37 cellular contexts compared by ENCODE assay signal in genomic region chr16:56011808-56012478, GRCh38.
"Had no signal": no experiment of that assay in that cellular context is flagged by ENCODE, and none has a peak within 500 bp of the region (broad histone marks: within the 10 kb centered on the region; RNA-seq: fewer than 3 reads in every experiment).

No MANE protein-coding gene starts in this region.

- H3K27ac ChIP-seq: adrenal gland, body of pancreas, brain microvascular endothelial cell, breast epithelium, cardiac muscle cell, VCaP had no signal

- H3K9me3 ChIP-seq: adrenal gland, body of pancreas, breast epithelium had no signal

- ATAC-seq: activated CD4-positive, alpha-beta T cell treated with anti-CD3 and anti-CD28 coated beads for 36 hours; activated CD8-positive, alpha-beta T cell treated with anti-CD3 and anti-CD28 coated beads for 36 hours; activated naive CD4-positive, alpha-beta T cell treated with anti-CD3 and anti-CD28 coated beads, Interleukin-2, amount 50 U/mL, for 72 hours; activated T-cell treated with anti-CD3 and anti-CD28 coated beads, Interleukin-2, amount 50 U/mL, for 4 hours; activated T-cell treated with anti-CD3 and anti-CD28 coated beads, Interleukin-2, amount 50 U/mL, for 72 hours; activated T-helper 17 cell treated with anti-CD3 and anti-CD28 coated beads, Interleukin-2, amount 50 U/mL, for 72 hours; body of pancreas had no signal

- H3K27me3 ChIP-seq: adrenal gland, body of pancreas, brain microvascular endothelial cell, cardiac muscle cell had no signal

- H3K36me3 ChIP-seq: adrenal gland, brain microvascular endothelial cell, breast epithelium, cardiac muscle cell had no signal

- H3K4me1 ChIP-seq: adrenal gland, body of pancreas, breast epithelium had no signal

- DNase-seq: activated B cell treated with CpG ODN at 0.5 μM for 24 hours; activated CD4-positive, alpha-beta memory T cell treated with anti-CD3 and anti-CD28 coated beads for 36 hours; activated CD4-positive, alpha-beta T cell treated with anti-CD3 and anti-CD28 coated beads for 36 hours; activated CD4-positive, alpha-beta T cell treated with anti-CD3 and anti-CD28 coated beads for 48 hours; activated CD4-positive, alpha-beta T cell treated with anti-CD3 and anti-CD28 coated beads, Interleukin-2, amount 50 U/mL, for 1 hour; activated CD4-positive, alpha-beta T cell treated with anti-CD3 and anti-CD28 coated beads, Interleukin-2, amount 50 U/mL, for 4 hours; activated CD4-positive, CD25-positive, alpha-beta regulatory T cell treated with anti-CD3 and anti-CD28 coated beads, Interleukin-2, amount 50 U/mL, for 72 hours; activated CD8-positive, alpha-beta memory T cell treated with anti-CD3 and anti-CD28 coated beads, Interleukin-2, amount 50 U/mL, for 4 hours; activated CD8-positive, alpha-beta T cell treated with anti-CD3 and anti-CD28 coated beads for 36 hours; activated effector memory CD4-positive, alpha-beta T cell treated with anti-CD3 and anti-CD28 coated beads, Interleukin-2, amount 50 U/mL, for 16 hours; activated gamma-delta T cell treated with Interleukin-2 at 50 U/mL for 16 hours; activated naive CD4-positive, alpha-beta T cell; activated naive CD4-positive, alpha-beta T cell treated with anti-CD3 and anti-CD28 coated beads for 36 hours; activated naive CD4-positive, alpha-beta T cell treated with anti-CD3 and anti-CD28 coated beads, Interleukin-2, amount 50 U/mL, for 16 hours; activated naive CD8-positive, alpha-beta T cell treated with anti-CD3 and anti-CD28 coated beads for 36 hours; activated T-cell treated with anti-CD3 and anti-CD28 coated beads for 4 hours; activated T-cell treated with anti-CD3 and anti-CD28 coated beads, Interleukin-2, amount 50 U/mL, for 1 hour; activated T-cell treated with anti-CD3 and anti-CD28 coated beads, Interleukin-2, amount 50 U/mL, for 4 hours; activated T-cell treated with anti-CD3 and anti-CD28 coated beads, Interleukin-2, amount 50 U/mL, for 72 hours; adrenal gland; amniotic stem cell; aorta; body of pancreas; brain microvascular endothelial cell; caudate nucleus; cerebellar nuclear complex; SW 1271; T-helper 1 cell; T-helper 2 cell; T-helper 9 cell had no signal

- H3K4me3 ChIP-seq: adrenal gland, body of pancreas, breast epithelium, cardiac muscle cell had no signal

- FAIRE-seq: astrocyte, TTC549 had no signal
